Comparison of ENCODE assay signal across 11 cellular contexts in genomic region chr9:35859310-35859994, GRCh38. TPM values are rescaled to one million over a fixed set of nuclear protein-coding genes. Genes with fewer than 3 reads are reported as not detected.
DNase-seq lines count a peak whose midpoint lies in the region; ATAC-seq and TF ChIP-seq lines count a peak whose summit lies in the region.
"Had no signal": no experiment of that assay in that cellular context is flagged by ENCODE, and none has a peak within 500 bp of the region (broad histone marks: within the 10 kb centered on the region; RNA-seq: fewer than 3 reads in every experiment).

No MANE protein-coding gene starts in this region.

- no peaks in the 10 kb centered on the region for H3K36me3 Mint-ChIP-seq in activated naive CD8-positive, alpha-beta T cell treated with anti-CD3 and anti-CD28 coated beads, Interleukin-2, amount 50 U/mL, for 24 hours (ENCODE audit: low read depth)
- no peaks in the 10 kb centered on the region for H3K36me3 Mint-ChIP-seq in activated naive CD8-positive, alpha-beta T cell treated with anti-CD3 and anti-CD28 coated beads for 36 hours
- H3K36me3 Mint-ChIP-seq: CD4-positive, alpha-beta memory T cell had no signal

- no peaks in the 10 kb centered on the region for H3K9me3 Mint-ChIP-seq in activated naive CD8-positive, alpha-beta T cell treated with anti-CD3 and anti-CD28 coated beads, Interleukin-2, amount 50 U/mL, for 24 hours
- H3K9me3 Mint-ChIP-seq in activated naive CD8-positive, alpha-beta T cell treated with anti-CD3 and anti-CD28 coated beads for 36 hours: no peaks in the 10 kb centered on the region
- H3K9me3 Mint-ChIP-seq: neural crest cell had no signal

- no peak overlapping the region for H3K4me3 ChIP-seq in upper lobe of right lung

- no peaks in the 10 kb centered on the region for H3K36me3 ChIP-seq in upper lobe of right lung

- in situ Hi-C loops in SK-MEL-5 (cut with HindIII; ENCODE audit: low pct_unique_long_range_greater_than_20kb, low sequenced_read_pairs): no loop called here

- H3K9me3 ChIP-seq in upper lobe of right lung: no peaks in the 10 kb centered on the region

- H3K27ac ChIP-seq in upper lobe of right lung: no peak overlapping the region

- H3K27me3 Mint-ChIP-seq in activated naive CD8-positive, alpha-beta T cell treated with anti-CD3 and anti-CD28 coated beads, Interleukin-2, amount 50 U/mL, for 24 hours: peaks cover 7% of the 10 kb centered on the region
- H3K27me3 Mint-ChIP-seq in activated naive CD8-positive, alpha-beta T cell treated with anti-CD3 and anti-CD28 coated beads for 36 hours: peaks cover 6% of the 10 kb centered on the region

- no peaks in the 10 kb centered on the region for H3K4me1 ChIP-seq in upper lobe of right lung

- H3K27me3 ChIP-seq in upper lobe of right lung: peaks cover 4% of the 10 kb centered on the region

- no peak overlapping the region for H3K27ac Mint-ChIP-seq in activated naive CD8-positive, alpha-beta T cell treated with anti-CD3 and anti-CD28 coated beads, Interleukin-2, amount 50 U/mL, for 24 hours
- H3K27ac Mint-ChIP-seq in activated naive CD8-positive, alpha-beta T cell treated with anti-CD3 and anti-CD28 coated beads for 36 hours: no peak overlapping the region

- H3K4me3 Mint-ChIP-seq in activated naive CD8-positive, alpha-beta T cell treated with anti-CD3 and anti-CD28 coated beads, Interleukin-2, amount 50 U/mL, for 24 hours: no peak overlapping the region
- no peak overlapping the region for H3K4me3 Mint-ChIP-seq in activated naive CD8-positive, alpha-beta T cell treated with anti-CD3 and anti-CD28 coated beads for 36 hours
- H3K4me3 Mint-ChIP-seq: neural crest cell had no signal

- no peak for TF ChIP-seq CTCF in upper lobe of right lung (IDR thresholded peaks at IDR 0.05)

- intact Hi-C loops in left ventricle myocardium superior (cut with micrococcal nuclease): no loop called here
- intact Hi-C loops in upper lobe of right lung (cut with DNase I): no loop called here

- peak; percentile 77 for ATAC-seq in activated naive CD8-positive, alpha-beta T cell treated with anti-CD3 and anti-CD28 coated beads, Interleukin-2, amount 50 U/mL, for 24 hours
- ATAC-seq in left ventricle myocardium superior (peak; percentile 57), upper lobe of right lung (peak; percentile 33), GM18870 (IDR thresholded peaks at IDR 0.05; ENCODE audit: unreplicated experiment) (no peak)

- H3K4me1 Mint-ChIP-seq in activated naive CD8-positive, alpha-beta T cell treated with anti-CD3 and anti-CD28 coated beads, Interleukin-2, amount 50 U/mL, for 24 hours: no peaks in the 10 kb centered on the region
- H3K4me1 Mint-ChIP-seq in activated naive CD8-positive, alpha-beta T cell treated with anti-CD3 and anti-CD28 coated beads for 36 hours: no peaks in the 10 kb centered on the region
- H3K4me1 Mint-ChIP-seq: neural crest cell had no signal

- peak; percentile 10 for DNase-seq in activated naive CD8-positive, alpha-beta T cell treated with anti-CD3 and anti-CD28 coated beads, Interleukin-2, amount 50 U/mL, for 24 hours
- no peak for DNase-seq in activated naive CD8-positive, alpha-beta T cell treated with anti-CD3 and anti-CD28 coated beads for 36 hours
- DNase-seq in SK-MEL-5 (ENCODE audit: low read depth, low spot score) (peak; percentile 21), left ventricle myocardium superior (no peak), upper lobe of right lung (no peak), NCI-H187 treated with DMSO at 0.1 percent for 48 hours (lab: John Stamatoyannopoulos, UW) (no peak), OCI-M1 (lab: John Stamatoyannopoulos, UW) (no peak)
- DNase-seq: CD4-positive, alpha-beta memory T cell had no signal

RNA-seq across cellular contexts. Expression of gene OR13J1, which starts 10.7 kb away (rescaled TPM):
- not detected for total RNA-seq in activated naive CD8-positive, alpha-beta T cell treated with anti-CD3 and anti-CD28 coated beads for 36 hours
- total RNA-seq in SK-MEL-5 (2014; rRNA removed; shearing (Covaris generic)): not detected in 2 replicates
- not detected in 2 replicates for polyA plus RNA-seq in SK-MEL-5 (2015; cell fraction: cytosol; rRNA removed)
- polyA plus RNA-seq in SK-MEL-5 (2015; cell fraction: nucleus; rRNA removed): not detected in 2 replicates
- total RNA-seq in left ventricle myocardium superior (not detected), upper lobe of right lung (not detected)
- total RNA-seq: CD4-positive, alpha-beta memory T cell; epithelial cell of proximal tubule; neural crest cell had no signal
- polyA plus RNA-seq: CD4-positive, alpha-beta memory T cell had no signal

RNA-seq across cellular contexts. Expression of gene TMEM8B, which starts 30.4 kb away (rescaled TPM):
- total RNA-seq in activated naive CD8-positive, alpha-beta T cell treated with anti-CD3 and anti-CD28 coated beads for 36 hours: 1 to 10 TPM; 2.8 to 3.1 TPM
- total RNA-seq in SK-MEL-5 (2014; rRNA removed; shearing (Covaris generic)): 0.55 and 1.0 TPM in 2 replicates
- 2.5 and 4.2 TPM in 2 replicates for polyA plus RNA-seq in SK-MEL-5 (2015; cell fraction: cytosol; rRNA removed)
- polyA plus RNA-seq in SK-MEL-5 (2015; cell fraction: nucleus; rRNA removed): 6.2 and 6.5 TPM in 2 replicates
- total RNA-seq in left ventricle myocardium superior: 15.9 TPM
- 13.7 TPM for total RNA-seq in upper lobe of right lung

RNA-seq across cellular contexts. Expression of gene FAM221B, which starts 30.9 kb away (rescaled TPM):
- not detected for total RNA-seq in activated naive CD8-positive, alpha-beta T cell treated with anti-CD3 and anti-CD28 coated beads for 36 hours
- not detected in 2 replicates for total RNA-seq in SK-MEL-5 (2014; rRNA removed; shearing (Covaris generic))
- polyA plus RNA-seq in SK-MEL-5 (2015; cell fraction: cytosol; rRNA removed): not detected in 2 replicates
- polyA plus RNA-seq in SK-MEL-5 (2015; cell fraction: nucleus; rRNA removed): not detected in 2 replicates
- total RNA-seq in left ventricle myocardium superior (not detected), upper lobe of right lung (not detected)
- total RNA-seq: CD4-positive, alpha-beta memory T cell; epithelial cell of proximal tubule had no signal
- polyA plus RNA-seq: CD4-positive, alpha-beta memory T cell had no signal

RNA-seq across cellular contexts. Expression of gene HINT2, which starts 44.6 kb away (rescaled TPM):
- 10 to 100 TPM; 65.0 to 70.1 TPM for total RNA-seq in activated naive CD8-positive, alpha-beta T cell treated with anti-CD3 and anti-CD28 coated beads for 36 hours
- 19.7 and 26.2 TPM in 2 replicates for total RNA-seq in SK-MEL-5 (2014; rRNA removed; shearing (Covaris generic))
- 16.9 and 33.3 TPM in 2 replicates for polyA plus RNA-seq in SK-MEL-5 (2015; cell fraction: cytosol; rRNA removed)
- polyA plus RNA-seq in SK-MEL-5 (2015; cell fraction: nucleus; rRNA removed): 16.7 and 20.0 TPM in 2 replicates
- 75.8 TPM for total RNA-seq in left ventricle myocardium superior
- total RNA-seq in upper lobe of right lung: 37.1 TPM

RNA-seq across cellular contexts. Expression of gene HRCT1, which starts 46.5 kb away (rescaled TPM):
- total RNA-seq in activated naive CD8-positive, alpha-beta T cell treated with anti-CD3 and anti-CD28 coated beads for 36 hours: not detected
- not detected in 2 replicates for total RNA-seq in SK-MEL-5 (2014; rRNA removed; shearing (Covaris generic))
- not detected in 2 replicates for polyA plus RNA-seq in SK-MEL-5 (2015; cell fraction: cytosol; rRNA removed)
- polyA plus RNA-seq in SK-MEL-5 (2015; cell fraction: nucleus; rRNA removed): not detected in 2 replicates
- 9.0 TPM for total RNA-seq in left ventricle myocardium superior
- total RNA-seq in upper lobe of right lung: 10.8 TPM
- total RNA-seq: CD4-positive, alpha-beta memory T cell; epithelial cell of proximal tubule; neural crest cell had no signal
- polyA plus RNA-seq: CD4-positive, alpha-beta memory T cell had no signal

Comparison
In these comparisons a context has a peak if more than half of its experiments do, and no peak if none do; other contexts are left out.
1. DNase-seq: peak in activated naive CD8-positive, alpha-beta T cell treated with anti-CD3 and anti-CD28 coated beads, Interleukin-2, amount 50 U/mL, for 24 hours (single experiment) and SK-MEL-5 (single experiment); none in activated naive CD8-positive, alpha-beta T cell treated with anti-CD3 and anti-CD28 coated beads for 36 hours (single experiment), left ventricle myocardium superior (single experiment), upper lobe of right lung (single experiment), NCI-H187 treated with DMSO at 0.1 percent for 48 hours (single experiment) and OCI-M1 (single experiment).